Comparison of ENCODE assay signal across 14 cellular contexts in genomic region chr6:32164295-32164694, GRCh38. TPM values are rescaled to one million over a fixed set of nuclear protein-coding genes. Genes with fewer than 3 reads are reported as not detected.
DNase-seq lines count a peak whose midpoint lies in the region; ATAC-seq and TF ChIP-seq lines count a peak whose summit lies in the region.
"Had no signal": no experiment of that assay in that cellular context is flagged by ENCODE, and none has a peak within 500 bp of the region (broad histone marks: within the 10 kb centered on the region; RNA-seq: fewer than 3 reads in every experiment).

TSS of gene EGFL8 (plus strand) at chr6:32164595. CDS start at chr6:32166166, 1,571 bp downstream.

- no peak for TF ChIP-seq CTCF in CD8-positive, alpha-beta T cell (IDR thresholded peaks at IDR 0.05)

- no peak within 1 kb of the TSS for H3K27ac ChIP-seq in CD8-positive, alpha-beta T cell (ENCODE audit: low read depth, low read length)

- in situ Hi-C loops in ACHN (cut with HindIII; ENCODE audit: low pct_ligation_motif_present, low pct_unique_long_range_greater_than_20kb, low sequenced_read_pairs): no loop called here

- no peak within 1 kb of the TSS for H3K27ac Mint-ChIP-seq in CD8-positive, alpha-beta T cell
- H3K27ac Mint-ChIP-seq in activated T-helper 1 cell treated with anti-CD3 and anti-CD28 coated beads, Interleukin-12 subunit alpha, Interleukin-12 subunit beta, Interleukin-2, Interleukin-4 antibody, amounts not matched to agents 30 ng/mL and 10 ng/mL and 1 ng/mL, durations not matched to agents 14 hours and 24 hours and 36 hours: peak within 1 kb of the TSS; percentile 10
- H3K27ac Mint-ChIP-seq: B cell had no signal

- H3K4me1 ChIP-seq in CD8-positive, alpha-beta T cell (ENCODE audit: insufficient read depth, low read length): no peaks in the 10 kb centered on the region
- H3K4me1 ChIP-seq: thyroid gland had no signal

- intact Hi-C loops in CD8-positive, alpha-beta T cell (cut with DNase I, micrococcal nuclease): no loop called here
- intact Hi-C loops in activated T-helper 1 cell treated with anti-CD3 and anti-CD28 coated beads, Interleukin-12 subunit alpha, Interleukin-12 subunit beta, Interleukin-2, Interleukin-4 antibody, amounts not matched to agents 30 ng/mL and 10 ng/mL and 1 ng/mL, durations not matched to agents 14 hours and 24 hours and 36 hours (cut with micrococcal nuclease): no loop called here
- intact Hi-C loops in sciatic nerve (cut with DNase I): no loop called here

- POLR2A ChIA-PET in CD8-positive, alpha-beta T cell (lab: Charles Lee): interaction anchor here (1.5 kb wide), 1 partner anchor 13 kb away, joined by 3 read pairs; no protein-coding TSS in a partner anchor

- H3K27me3 Mint-ChIP-seq in CD8-positive, alpha-beta T cell (ENCODE audit: low read depth): no peaks in the 10 kb centered on the region
- H3K27me3 Mint-ChIP-seq in activated T-helper 1 cell treated with anti-CD3 and anti-CD28 coated beads, Interleukin-12 subunit alpha, Interleukin-12 subunit beta, Interleukin-2, Interleukin-4 antibody, amounts not matched to agents 30 ng/mL and 10 ng/mL and 1 ng/mL, durations not matched to agents 14 hours and 24 hours and 36 hours (ENCODE audit: insufficient read depth): no peaks in the 10 kb centered on the region
- H3K27me3 Mint-ChIP-seq: B cell had no signal

- no peaks in the 10 kb centered on the region for H3K9me3 Mint-ChIP-seq in CD8-positive, alpha-beta T cell
- H3K9me3 Mint-ChIP-seq in activated T-helper 1 cell treated with anti-CD3 and anti-CD28 coated beads, Interleukin-12 subunit alpha, Interleukin-12 subunit beta, Interleukin-2, Interleukin-4 antibody, amounts not matched to agents 30 ng/mL and 10 ng/mL and 1 ng/mL, durations not matched to agents 14 hours and 24 hours and 36 hours: no peaks in the 10 kb centered on the region

- CTCF ChIA-PET in CD8-positive, alpha-beta T cell (lab: Charles Lee): interaction anchor here (1.4 to 1.5 kb wide), 3 partner anchors 9 to 79 kb away, joined by 3 to 4 read pairs (median 3); no protein-coding TSS in a partner anchor

- no peaks in the 10 kb centered on the region for H3K27me3 ChIP-seq in CD8-positive, alpha-beta T cell (ENCODE audit: insufficient read depth, low read length)
- H3K27me3 ChIP-seq: thyroid gland had no signal

- DNase-seq in CD8-positive, alpha-beta T cell: no peak
- no peak for DNase-seq in activated T-helper 1 cell treated with anti-CD3 and anti-CD28 coated beads, Interleukin-12 subunit alpha, Interleukin-12 subunit beta, Interleukin-2, Interleukin-4 antibody, amounts not matched to agents 30 ng/mL and 10 ng/mL and 1 ng/mL, durations not matched to agents 14 hours and 24 hours and 36 hours (ENCODE audit: low spot score)
- DNase-seq in left kidney (ENCODE audit: low read depth, low spot score): peak; percentile 0
- no peak for DNase-seq in sciatic nerve (ENCODE audit: low spot score)
- DNase-seq in ACHN: no peak
- DNase-seq in hypothalamus (lab: John Stamatoyannopoulos, UW): no peak
- DNase-seq: activated CD4-positive, alpha-beta T cell treated with anti-CD3 and anti-CD28 coated beads, Interleukin-2, amount 50 U/mL, for 48 hours; NCI-H1105 treated with DMSO at 0.1 percent for 48 hours; NK-92 treated with Interleukin-12 subunit alpha and Interleukin-12 subunit beta, amount 100 ng/mL, for 24 hours; occipital lobe; thyroid gland had no signal

- H3K36me3 ChIP-seq in CD8-positive, alpha-beta T cell (ENCODE audit: insufficient read depth, low read length): peaks cover 16% of the 10 kb centered on the region

- ATAC-seq in CD8-positive, alpha-beta T cell: no peak
- ATAC-seq in sciatic nerve (peak; percentile 38), HG03378 (IDR thresholded peaks at IDR 0.05; ENCODE audit: unreplicated experiment) (no peak), HG03571 (IDR thresholded peaks at IDR 0.05; ENCODE audit: unreplicated experiment) (no peak)

- no peak within 1 kb of the TSS for H3K4me3 Mint-ChIP-seq in CD8-positive, alpha-beta T cell
- H3K4me3 Mint-ChIP-seq in activated T-helper 1 cell treated with anti-CD3 and anti-CD28 coated beads, Interleukin-12 subunit alpha, Interleukin-12 subunit beta, Interleukin-2, Interleukin-4 antibody, amounts not matched to agents 30 ng/mL and 10 ng/mL and 1 ng/mL, durations not matched to agents 14 hours and 24 hours and 36 hours: no peak within 1 kb of the TSS
- H3K4me3 Mint-ChIP-seq: B cell had no signal

- no peak within 1 kb of the TSS for H3K4me3 ChIP-seq in CD8-positive, alpha-beta T cell (ENCODE audit: low read depth, low read length)
- H3K4me3 ChIP-seq: thyroid gland had no signal

- H3K9me3 ChIP-seq in CD8-positive, alpha-beta T cell (ENCODE audit: low read length): no peaks in the 10 kb centered on the region
- H3K9me3 ChIP-seq: thyroid gland had no signal

- no peaks in the 10 kb centered on the region for H3K4me1 Mint-ChIP-seq in CD8-positive, alpha-beta T cell (ENCODE audit: low read depth)
- no peaks in the 10 kb centered on the region for H3K4me1 Mint-ChIP-seq in activated T-helper 1 cell treated with anti-CD3 and anti-CD28 coated beads, Interleukin-12 subunit alpha, Interleukin-12 subunit beta, Interleukin-2, Interleukin-4 antibody, amounts not matched to agents 30 ng/mL and 10 ng/mL and 1 ng/mL, durations not matched to agents 14 hours and 24 hours and 36 hours (ENCODE audit: low read depth)

- peaks cover 47% of the 10 kb centered on the region for H3K36me3 Mint-ChIP-seq in CD8-positive, alpha-beta T cell
- peaks cover 7% of the 10 kb centered on the region for H3K36me3 Mint-ChIP-seq in activated T-helper 1 cell treated with anti-CD3 and anti-CD28 coated beads, Interleukin-12 subunit alpha, Interleukin-12 subunit beta, Interleukin-2, Interleukin-4 antibody, amounts not matched to agents 30 ng/mL and 10 ng/mL and 1 ng/mL, durations not matched to agents 14 hours and 24 hours and 36 hours (ENCODE audit: low read depth)

RNA-seq across cellular contexts. Expression of gene EGFL8, which starts in this region (rescaled TPM):
- 10 to 100 TPM; 17.4 to 18.1 TPM for total RNA-seq in CD8-positive, alpha-beta T cell
- total RNA-seq in activated T-helper 1 cell treated with anti-CD3 and anti-CD28 coated beads, Interleukin-12 subunit alpha, Interleukin-12 subunit beta, Interleukin-2, Interleukin-4 antibody, amounts not matched to agents 30 ng/mL and 10 ng/mL and 1 ng/mL, durations not matched to agents 14 hours and 24 hours and 36 hours: 8.3 and 9.1 TPM in 2 replicates
- total RNA-seq in sciatic nerve: 312 TPM

Comparison
In these comparisons a context has a peak if more than half of its experiments do, and no peak if none do; other contexts are left out.
1. RNA of gene EGFL8 (total RNA-seq): 312 TPM in sciatic nerve (single experiment); 17.4 to 18.1 TPM in CD8-positive, alpha-beta T cell and 8.3 to 9.1 TPM in activated T-helper 1 cell treated with anti-CD3 and anti-CD28 coated beads, Interleukin-12 subunit alpha, Interleukin-12 subunit beta, Interleukin-2, Interleukin-4 antibody, amounts not matched to agents 30 ng/mL and 10 ng/mL and 1 ng/mL, durations not matched to agents 14 hours and 24 hours and 36 hours; every median in the first group is over 10 times any median in the second.